Comparison of ENCODE assay signal across 30 cellular contexts in genomic region chr6:75952132-75952531, GRCh38.
"Had no signal": no experiment of that assay in that cellular context is flagged by ENCODE, and none has a peak within 500 bp of the region (broad histone marks: within the 10 kb centered on the region; RNA-seq: fewer than 3 reads in every experiment).

No MANE protein-coding gene starts in this region.

- DNase-seq: activated CD4-positive, alpha-beta T cell treated with anti-CD3 and anti-CD28 coated beads, Interleukin-2, amount 10 ng/mL, durations not matched to agents 24 days and 14 days; activated CD4-positive, alpha-beta T cell treated with anti-CD3 and anti-CD28 coated beads, Interleukin-2, amount 50 U/mL, for 4 hours; activated CD8-positive, alpha-beta T cell treated with anti-CD3 and anti-CD28 coated beads for 36 hours; activated gamma-delta T cell; activated naive CD4-positive, alpha-beta T cell treated with anti-CD3 and anti-CD28 coated beads for 36 hours; activated T-cell treated with anti-CD3 and anti-CD28 coated beads, Interleukin-2, amount 50 U/mL, for 1 hour; activated T-cell treated with anti-CD3 and anti-CD28 coated beads, Interleukin-2, amount 50 U/mL, for 72 hours; amniotic stem cell; aorta; Kasumi-1; KG1; MG63; NCI-H1048; NCI-H1105 treated with DMSO at 0.1 percent for 48 hours; NCI-H1436; NCI-H1694; NCI-H1930; NCI-H2081 treated with DMSO at 0.1 percent for 48 hours; NCI-H345; NCI-H524 treated with DMSO at 0.1 percent for 48 hours; PC-3; Peyer's patch; RPMI8226; SW 1271; T-helper 1 cell; T-helper 2 cell; T-helper 9 cell had no signal

- H3K9me3 Mint-ChIP-seq: activated CD4-positive, alpha-beta T cell treated with anti-CD3 and anti-CD28 coated beads, Interleukin-2, amount 10 ng/mL, durations not matched to agents 24 days and 14 days; activated CD8-positive, alpha-beta T cell treated with anti-CD3 and anti-CD28 coated beads for 36 hours; activated naive CD4-positive, alpha-beta T cell treated with anti-CD3 and anti-CD28 coated beads for 36 hours; activated T-helper 2 cell treated with anti-CD3 and anti-CD28 coated beads, Interferon-gamma antibody, Interleukin-2, Interleukin-4, amounts not matched to agents 10 μg/mL and 5 μg/mL and 100 μg/mL, durations not matched to agents 14 hours and 24 hours and 36 hours had no signal

- H3K36me3 ChIP-seq: cardiac muscle cell, MG63, Peyer's patch had no signal

- H3K9me3 ChIP-seq: MG63, Peyer's patch had no signal

- H3K27me3 Mint-ChIP-seq: activated CD4-positive, alpha-beta T cell treated with anti-CD3 and anti-CD28 coated beads, Interleukin-2, amount 10 ng/mL, durations not matched to agents 24 days and 14 days had no signal

- H3K4me1 Mint-ChIP-seq: activated CD4-positive, alpha-beta T cell treated with anti-CD3 and anti-CD28 coated beads, Interleukin-2, amount 10 ng/mL, durations not matched to agents 24 days and 14 days had no signal

- H3K4me3 Mint-ChIP-seq: activated CD4-positive, alpha-beta T cell treated with anti-CD3 and anti-CD28 coated beads, Interleukin-2, amount 10 ng/mL, durations not matched to agents 24 days and 14 days; activated CD8-positive, alpha-beta T cell treated with anti-CD3 and anti-CD28 coated beads for 36 hours; activated naive CD4-positive, alpha-beta T cell treated with anti-CD3 and anti-CD28 coated beads for 36 hours; activated T-cell treated with anti-CD3 and anti-CD28 coated beads, Interleukin-2, amount 50 U/mL, for 72 hours had no signal

- H3K36me3 Mint-ChIP-seq: activated naive CD4-positive, alpha-beta T cell treated with anti-CD3 and anti-CD28 coated beads, Interleukin-2, amount 50 U/mL, for 72 hours had no signal

- H3K4me3 ChIP-seq: cardiac muscle cell, MG63, Peyer's patch had no signal

- H3K27me3 ChIP-seq: cardiac muscle cell, MG63, Peyer's patch had no signal

- H3K4me1 ChIP-seq: Peyer's patch had no signal

- H3K27ac ChIP-seq: cardiac muscle cell, Peyer's patch had no signal

- ATAC-seq: activated CD8-positive, alpha-beta T cell treated with anti-CD3 and anti-CD28 coated beads for 36 hours; activated naive CD4-positive, alpha-beta T cell treated with anti-CD3 and anti-CD28 coated beads, Interleukin-2, amount 50 U/mL, for 72 hours; activated T-cell treated with anti-CD3 and anti-CD28 coated beads, Interleukin-2, amount 50 U/mL, for 72 hours; PC-3 had no signal

- H3K27ac Mint-ChIP-seq: activated CD4-positive, alpha-beta T cell treated with anti-CD3 and anti-CD28 coated beads, Interleukin-2, amount 10 ng/mL, durations not matched to agents 24 days and 14 days; activated CD8-positive, alpha-beta T cell treated with anti-CD3 and anti-CD28 coated beads for 36 hours; activated naive CD4-positive, alpha-beta T cell treated with anti-CD3 and anti-CD28 coated beads for 36 hours; activated naive CD4-positive, alpha-beta T cell treated with anti-CD3 and anti-CD28 coated beads, Interleukin-2, amount 50 U/mL, for 72 hours; activated T-cell treated with anti-CD3 and anti-CD28 coated beads, Interleukin-2, amount 50 U/mL, for 72 hours; activated T-helper 2 cell treated with anti-CD3 and anti-CD28 coated beads, Interferon-gamma antibody, Interleukin-2, Interleukin-4, amounts not matched to agents 10 μg/mL and 5 μg/mL and 100 μg/mL, durations not matched to agents 14 hours and 24 hours and 36 hours had no signal
